In genomic region chr22:41948142-41948541, GRCh38 we compare ENCODE assay signal across 19 cellular contexts. TPM values are rescaled to one million over a fixed set of nuclear protein-coding genes. Genes with fewer than 3 reads are reported as not detected.
DNase-seq lines count a peak whose midpoint lies in the region; ATAC-seq and TF ChIP-seq lines count a peak whose summit lies in the region.
"Had no signal": no experiment of that assay in that cellular context is flagged by ENCODE, and none has a peak within 500 bp of the region (broad histone marks: within the 10 kb centered on the region; RNA-seq: fewer than 3 reads in every experiment).

No MANE protein-coding gene starts in this region.

- no peak for TF ChIP-seq CTCF in HCT116 (IDR thresholded peaks at IDR 0.05 in 2 of 3, conservative IDR thresholded peaks at IDR 0.05 in 1 of 3; ENCODE audit: borderline replicate concordance in 1 of 3, insufficient read depth in 1 of 3, low read depth in 2 of 3, low read length in 2 of 3)
- TF ChIP-seq CTCF in mesothelial cell of epicardium (IDR thresholded peaks at IDR 0.05; ENCODE audit: unreplicated experiment): no peak

- H3K9me2 ChIP-seq in HCT116 (ENCODE audit: insufficient read depth): no peaks in the 10 kb centered on the region

- intact Hi-C loops in HCT116 (cut with micrococcal nuclease): loop anchor here (5.0 kb wide), 1 partner anchor 164 kb away; no protein-coding TSS in a partner anchor

- peaks cover 26% of the 10 kb centered on the region for H3K36me3 Mint-ChIP-seq in activated CD8-positive, alpha-beta memory T cell treated with anti-CD3 and anti-CD28 coated beads, Interleukin-2, amount 10 ng/mL, durations not matched to agents 7 days and 5 days
- H3K36me3 Mint-ChIP-seq in T-helper 17 cell (ENCODE audit: low read depth): no peaks in the 10 kb centered on the region
- H3K36me3 Mint-ChIP-seq in mesothelial cell of epicardium: peaks cover 3% of the 10 kb centered on the region

- no TSS peak for BruUV-seq in HCT116 (replicated peaks; lab: Mats Ljungman, UMichigan)

- H2AFZ ChIP-seq in HCT116 (ENCODE audit: low read depth, low read length, poor library complexity, severe bottlenecking): no peak overlapping the region

- DNase-seq in activated CD8-positive, alpha-beta memory T cell treated with anti-CD3 and anti-CD28 coated beads, Interleukin-2, amount 10 ng/mL, durations not matched to agents 7 days and 5 days: no peak
- DNase-seq in activated CD8-positive, alpha-beta memory T cell treated with anti-CD3 and anti-CD28 coated beads, Interleukin-2, amount 50 U/mL, for 4 hours: no peak
- no peak for DNase-seq in HCT116 (ENCODE audit: low read depth, low spot score)
- no peak for DNase-seq in T-helper 17 cell
- DNase-seq in mesothelial cell of epicardium (ENCODE audit: low spot score in 2 of 2, unreplicated experiment in 2 of 2): no peak
- no peak for DNase-seq in nucleus accumbens (lab: John Stamatoyannopoulos, UW)
- DNase-seq in KG1 (lab: John Stamatoyannopoulos, UW): no peak
- DNase-seq in DMS153 treated with DMSO at 0.1 percent for 48 hours (lab: John Stamatoyannopoulos, UW; ENCODE audit: unreplicated experiment): no peak
- DNase-seq: activated effector memory CD4-positive, alpha-beta T cell treated with Interleukin-2 at 50 U/mL for 16 hours; HFFc6; IMR-90; NCI-H1930; NCI-H345; stimulated activated CD4-positive, alpha-beta T cell treated with anti-CD3 and anti-CD28 coated beads, Interleukin-12 subunit alpha, Interleukin-12 subunit beta, amount 100 ng/mL, for 4 hours had no signal

- H3K36me3 ChIP-seq in HCT116 (ENCODE audit: control insufficient read depth in 1 of 2, insufficient read depth in 2 of 2, low read length in 2 of 2): peaks cover 18 to 20% of the 10 kb centered on the region in 2 experiments; a peak in 3 of 4 replicates
- H3K36me3 ChIP-seq: neutrophil had no signal

- H3K9me3 Mint-ChIP-seq in activated CD8-positive, alpha-beta memory T cell treated with anti-CD3 and anti-CD28 coated beads, Interleukin-2, amount 10 ng/mL, durations not matched to agents 7 days and 5 days (ENCODE audit: low read depth): no peaks in the 10 kb centered on the region
- no peaks in the 10 kb centered on the region for H3K9me3 Mint-ChIP-seq in mesothelial cell of epicardium
- H3K9me3 Mint-ChIP-seq: central memory CD8-positive, alpha-beta T cell; HFFc6 had no signal

- H3K27ac Mint-ChIP-seq in activated CD8-positive, alpha-beta memory T cell treated with anti-CD3 and anti-CD28 coated beads, Interleukin-2, amount 10 ng/mL, durations not matched to agents 7 days and 5 days: no peak overlapping the region
- H3K27ac Mint-ChIP-seq in T-helper 17 cell: no peak overlapping the region
- no peak overlapping the region for H3K27ac Mint-ChIP-seq in mesothelial cell of epicardium
- H3K27ac Mint-ChIP-seq: HFFc6 had no signal

- no peak for TF ChIP-seq POLR2A in HCT116 (IDR thresholded peaks at IDR 0.05; ENCODE audit: borderline replicate concordance, extremely low read depth, insufficient read depth, insufficient read length)

- H3K4me3 ChIP-seq in HCT116 (replicated peaks in 1 of 2; ENCODE audit: low read depth in 1 of 2, low read length in 2 of 2): peak overlapping the region in 1 of 2 experiments; percentile 85; a peak in 2 of 4 replicates

- no peak for ATAC-seq in activated CD8-positive, alpha-beta memory T cell treated with anti-CD3 and anti-CD28 coated beads, Interleukin-2, amount 10 ng/mL, durations not matched to agents 7 days and 5 days
- no peak for ATAC-seq in HCT116
- no peak for ATAC-seq in T-helper 17 cell
- ATAC-seq: esophagus mucosa had no signal

- CTCF ChIA-PET in activated CD8-positive, alpha-beta memory T cell treated with anti-CD3 and anti-CD28 coated beads, Interleukin-2, amount 10 ng/mL, durations not matched to agents 7 days and 5 days (lab: Charles Lee): interaction anchor here (0.6 to 2.9 kb wide), 6 partner anchors 8 to 1312 kb away, joined by 3 to 12 read pairs (median 4); no protein-coding TSS in a partner anchor
- CTCF ChIA-PET in HCT116 (lab: Charles Lee): interaction anchor here (0.7 kb wide), 1 partner anchor 12 kb away, joined by 3 read pairs; no protein-coding TSS in a partner anchor

- H3K27me3 ChIP-seq in HCT116 (ENCODE audit: insufficient read depth, low read length): no peaks in the 10 kb centered on the region
- H3K27me3 ChIP-seq: neutrophil had no signal

- H3K9ac ChIP-seq in HCT116 (ENCODE audit: low read length): peak overlapping the region; percentile 94; the same call in 1 of the 2 replicates

- TF ChIP-seq RAD21 in HCT116 (IDR thresholded peaks at IDR 0.05; ENCODE audit: low read depth): no peak

- RAD21 ChIA-PET in HCT116 (lab: Charles Lee; ENCODE audit: low non-redundant PET in 1 of 2, low total read pairs in 2 of 2, uncharacterized antibody in 2 of 2, unreplicated experiment in 2 of 2): interaction anchor here in 1 of 2 experiments (0.7 kb wide), 2 partner anchors 251 to 496 kb away, joined by 3 read pairs; no protein-coding TSS in a partner anchor

- POLR2A ChIA-PET in HCT116 (lab: Charles Lee): no interaction called here

- H3K4me1 Mint-ChIP-seq in activated CD8-positive, alpha-beta memory T cell treated with anti-CD3 and anti-CD28 coated beads, Interleukin-2, amount 10 ng/mL, durations not matched to agents 7 days and 5 days: peaks cover 37% of the 10 kb centered on the region
- H3K4me1 Mint-ChIP-seq in T-helper 17 cell (peaks cover 14% of the 10 kb centered on the region), mesothelial cell of epicardium (peaks cover 25% of the 10 kb centered on the region)

- peaks cover 34% of the 10 kb centered on the region for H3K79me2 ChIP-seq in HCT116 (ENCODE audit: insufficient read depth, low read length)

- H3K9me3 ChIP-seq in HCT116 (ENCODE audit: control insufficient read depth in 1 of 2, insufficient read depth in 1 of 2, low read depth in 1 of 2, low read length in 2 of 2) (no peaks in the 10 kb centered on the region), T-helper 17 cell (ENCODE audit: control insufficient read depth, low read length, poor library complexity, severe bottlenecking) (no peaks in the 10 kb centered on the region)
- H3K9me3 ChIP-seq: neutrophil had no signal

- H3K4me1 ChIP-seq in HCT116 (ENCODE audit: control insufficient read depth in 1 of 2, insufficient read depth in 2 of 2, low read length in 2 of 2): peaks cover 14 to 41% of the 10 kb centered on the region in 2 experiments

- H3K27me3 Mint-ChIP-seq in activated CD8-positive, alpha-beta memory T cell treated with anti-CD3 and anti-CD28 coated beads, Interleukin-2, amount 10 ng/mL, durations not matched to agents 7 days and 5 days: no peaks in the 10 kb centered on the region
- H3K27me3 Mint-ChIP-seq in T-helper 17 cell (no peaks in the 10 kb centered on the region), mesothelial cell of epicardium (ENCODE audit: low read depth) (no peaks in the 10 kb centered on the region)
- H3K27me3 Mint-ChIP-seq: central memory CD8-positive, alpha-beta T cell had no signal

- H3K4me2 ChIP-seq in HCT116 (ENCODE audit: low read length): peak overlapping the region; percentile 94

- no peak overlapping the region; the same call in 1 of the 2 replicates for H3K27ac ChIP-seq in HCT116 (ENCODE audit: low read depth, low read length)
- H3K27ac ChIP-seq: HL-60, neutrophil had no signal

- H3K4me3 Mint-ChIP-seq in activated CD8-positive, alpha-beta memory T cell treated with anti-CD3 and anti-CD28 coated beads, Interleukin-2, amount 10 ng/mL, durations not matched to agents 7 days and 5 days: peak overlapping the region; percentile 93
- peak overlapping the region; percentile 12 for H3K4me3 Mint-ChIP-seq in T-helper 17 cell
- H3K4me3 Mint-ChIP-seq in mesothelial cell of epicardium: peak overlapping the region; percentile 86

- no peaks in the 10 kb centered on the region for H4K20me1 ChIP-seq in HCT116 (ENCODE audit: insufficient read depth)

TF ChIP-seq in HCT116, 20 proteins besides CTCF, POLR2A, EP300 and RAD21 (continues in another document):
- TF ChIP-seq ELF1 (IDR thresholded peaks at IDR 0.05; ENCODE audit: borderline replicate concordance, low read depth) (no peak), CBX3 (IDR thresholded peaks at IDR 0.05; ENCODE audit: low read depth) (no peak), SRF (IDR thresholded peaks at IDR 0.05; ENCODE audit: low read depth) (no peak), YY1 (IDR thresholded peaks at IDR 0.05; ENCODE audit: extremely low read depth, insufficient replicate concordance, low read depth, low read length) (no peak), EGR1 (IDR thresholded peaks at IDR 0.05; ENCODE audit: low read depth) (no peak)

RNA-seq across cellular contexts. Expression of gene CENPM, which starts 1.2 kb away (rescaled TPM):
- 10 to 100 TPM; 74.0 to 95.8 TPM for total RNA-seq in activated CD8-positive, alpha-beta memory T cell treated with anti-CD3 and anti-CD28 coated beads, Interleukin-2, amount 10 ng/mL, durations not matched to agents 7 days and 5 days
- total RNA-seq in HCT116 (2021; ENCODE audit: unreplicated experiment) (44.7 TPM), T-helper 17 cell (10 to 100 TPM; 26.9 to 28.3 TPM), mesothelial cell of epicardium (12.5 to 14.9 TPM (median 13.3 TPM) in 3 replicates)
- 43.0 and 61.7 TPM in 2 replicates for polyA plus RNA-seq in HCT116 (2012)

RNA-seq across cellular contexts. Expression of gene SEPTIN3, which starts 21.1 kb away (rescaled TPM):
- 1 to 10 TPM; 1.2 TPM for total RNA-seq in activated CD8-positive, alpha-beta memory T cell treated with anti-CD3 and anti-CD28 coated beads, Interleukin-2, amount 10 ng/mL, durations not matched to agents 7 days and 5 days
- total RNA-seq in HCT116 (2021; ENCODE audit: unreplicated experiment) (9.3 TPM), T-helper 17 cell (under 1 TPM in 1 of 2 donors, not detected in 1; 0.42 TPM), mesothelial cell of epicardium (8.8 to 9.0 TPM (median 9.0 TPM) in 3 replicates)
- 8.4 and 12.1 TPM in 2 replicates for polyA plus RNA-seq in HCT116 (2012)

RNA-seq across cellular contexts. Expression of gene TNFRSF13C, which starts 21.5 kb away (rescaled TPM):
- 1 to 10 TPM in 1 of 2 experiments, under 1 TPM in 1; 0.89 to 3.1 TPM for total RNA-seq in activated CD8-positive, alpha-beta memory T cell treated with anti-CD3 and anti-CD28 coated beads, Interleukin-2, amount 10 ng/mL, durations not matched to agents 7 days and 5 days
- total RNA-seq in HCT116 (2021; ENCODE audit: unreplicated experiment) (3.7 TPM), T-helper 17 cell (10 to 100 TPM; 10.2 to 23.9 TPM), mesothelial cell of epicardium (3.1 to 3.5 TPM (median 3.3 TPM) in 3 replicates)
- 1.1 and 1.8 TPM in 2 replicates for polyA plus RNA-seq in HCT116 (2012)

RNA-seq across cellular contexts. Expression of gene SHISA8, which starts 33.3 kb away (rescaled TPM):
- total RNA-seq in activated CD8-positive, alpha-beta memory T cell treated with anti-CD3 and anti-CD28 coated beads, Interleukin-2, amount 10 ng/mL, durations not matched to agents 7 days and 5 days: under 1 TPM; 0.30 to 0.70 TPM
- total RNA-seq in HCT116 (2021; ENCODE audit: unreplicated experiment) (13.9 TPM), T-helper 17 cell (1 to 10 TPM in 1 of 2 donors, not detected in 1; 1.6 TPM), mesothelial cell of epicardium (not detected in 3 replicates)
- polyA plus RNA-seq in HCT116 (2012): 4.5 and 6.2 TPM in 2 replicates
- total RNA-seq: HFFc6, IMR-90, temporal lobe had no signal
- polyA plus RNA-seq: IMR-90 had no signal

Comparison
In these comparisons a context has a peak if more than half of its experiments do, and no peak if none do; other contexts are left out.
1. H3K4me3 Mint-ChIP-seq: peak in every context shown above with its lines; median percentile 93 in activated CD8-positive, alpha-beta memory T cell treated with anti-CD3 and anti-CD28 coated beads, Interleukin-2, amount 10 ng/mL, durations not matched to agents 7 days and 5 days; 86 in mesothelial cell of epicardium; 12 in T-helper 17 cell.